Comparison of ENCODE assay signal across 12 cellular contexts in the genomic region with DNA sequence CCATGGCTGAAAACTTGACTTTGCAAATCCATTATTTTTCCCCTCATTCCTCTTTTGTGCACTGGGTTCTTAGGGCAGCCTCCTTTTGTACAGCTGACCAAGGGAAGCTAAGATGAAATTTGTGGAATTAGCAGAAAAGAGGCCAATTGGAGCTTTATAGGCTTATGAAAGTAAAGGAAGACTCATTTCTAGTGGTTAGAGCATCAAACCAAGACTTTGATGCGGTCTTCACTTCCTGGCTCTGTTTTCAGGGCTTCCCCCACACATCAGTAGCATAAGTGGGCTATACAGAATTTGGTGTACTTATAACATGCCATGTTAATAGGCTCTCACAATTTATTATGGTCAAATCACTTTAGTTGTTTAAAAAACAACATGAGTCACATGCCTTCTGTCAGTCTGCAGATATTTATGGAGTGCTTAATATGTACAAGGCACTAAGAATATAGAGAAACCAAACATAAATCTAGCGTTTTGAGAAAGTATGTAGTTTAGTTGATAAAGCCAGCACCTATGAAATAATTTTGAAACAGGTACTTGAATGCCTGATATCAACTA. TPM values are rescaled to one million over a fixed set of nuclear protein-coding genes. Genes with fewer than 3 reads are reported as not detected.
DNase-seq lines count a peak whose midpoint lies in the region; ATAC-seq and TF ChIP-seq lines count a peak whose summit lies in the region.
"Had no signal": no experiment of that assay in that cellular context is flagged by ENCODE, and none has a peak within 500 bp of the region (broad histone marks: within the 10 kb centered on the region; RNA-seq: fewer than 3 reads in every experiment).

No MANE protein-coding gene starts in this region.

- POLR2A ChIA-PET in HEK293 (lab: Yijun Ruan, JAX), result no interaction called here

- H3K4me1 Mint-ChIP-seq in chondrocyte (ENCODE audit: low read depth), result peaks cover 9% of the 10 kb centered on the region

- no peak overlapping the region for H3K4me3 Mint-ChIP-seq in chondrocyte (ENCODE audit: unreplicated experiment)
- H3K4me3 Mint-ChIP-seq: endodermal cell had no signal

- CTCF ChIA-PET in HEK293 (lab: Yijun Ruan, JAX), result no interaction called here

- no peaks in the 10 kb centered on the region for H3K9me3 ChIP-seq in HEK293 (ENCODE audit: control insufficient read depth, insufficient read depth, low read depth, low read length)

- ATAC-seq in HG03565 (IDR thresholded peaks at IDR 0.05; ENCODE audit: unreplicated experiment), result peak; percentile 87

- H3K4me1 ChIP-seq in HEK293 (ENCODE audit: control insufficient read depth, insufficient read depth, low read length), result peaks cover 58% of the 10 kb centered on the region

- H3K27ac Mint-ChIP-seq in chondrocyte (ENCODE audit: unreplicated experiment), result no peak overlapping the region
- H3K27ac Mint-ChIP-seq: endodermal cell, progenitor cell of endocrine pancreas had no signal

- TF ChIP-seq CTCF in HEK293 (tag by site-specific recombination; IDR thresholded peaks at IDR 0.05) (no peak), chondrocyte (IDR thresholded peaks at IDR 0.05) (no peak)

- H3K27ac ChIP-seq in HEK293 (ENCODE audit: extremely low read depth, low read depth, low read length), result no peak overlapping the region; the same call in 1 of the 2 replicates

- H3K36me3 ChIP-seq in HEK293 (ENCODE audit: control insufficient read depth in 2 of 2, insufficient read depth in 1 of 2, low read length in 2 of 2), result no peaks in the 10 kb centered on the region

- H3K4me3 ChIP-seq in HEK293 (ENCODE audit: low read depth, low read length), result no peak overlapping the region

- no peaks in the 10 kb centered on the region for H3K27me3 Mint-ChIP-seq in chondrocyte (ENCODE audit: low read depth)
- H3K27me3 Mint-ChIP-seq: progenitor cell of endocrine pancreas had no signal

- no peaks in the 10 kb centered on the region for H3K36me3 Mint-ChIP-seq in chondrocyte (ENCODE audit: low read depth)

- H3K9me3 Mint-ChIP-seq in chondrocyte (ENCODE audit: low read depth), result no peaks in the 10 kb centered on the region
- H3K9me3 Mint-ChIP-seq: endodermal cell had no signal

- DNase-seq in stimulated activated CD8-positive, alpha-beta memory T cell treated with anti-CD3 and anti-CD28 coated beads, Interleukin-12 subunit alpha, Interleukin-12 subunit beta, amount 100 ng/mL, for 4 hours (ENCODE audit: low read depth), result peak; percentile 0
- no peak for DNase-seq in stimulated activated CD8-positive, alpha-beta memory T cell treated with anti-CD3 and anti-CD28 coated beads, Interleukin-4, amount 100 ng/mL, for 48 hours
- DNase-seq in iPS-NIHi7 (ENCODE audit: extremely low spot score) (no peak), chondrocyte (ENCODE audit: low spot score) (no peak), NCI-H1930 (lab: John Stamatoyannopoulos, UW) (no peak), DMS 273 (lab: John Stamatoyannopoulos, UW; ENCODE audit: unreplicated experiment) (no peak)
- DNase-seq: endodermal cell, kidney, NCI-H1105 had no signal

TF ChIP-seq in HEK293, 187 proteins besides CTCF, POLR2A, EP300 and RAD21:
- TF ChIP-seq ZNF529 (tag by site-specific recombination; IDR thresholded peaks at IDR 0.05; ENCODE audit: insufficient replicate concordance) (no peak), ZNF184 (tag by site-specific recombination; IDR thresholded peaks at IDR 0.05) (0 out of 2 replicates have a peak, but pooled peaks have one; percentile 7), ZBTB17 (tag by site-specific recombination; IDR thresholded peaks at IDR 0.05) (peak; percentile 11; the same call in 1 of the 2 replicates), ZNF555 (tag by site-specific recombination; conservative IDR thresholded peaks at IDR 0.05) (no peak), OSR2 (tag by site-specific recombination; IDR thresholded peaks at IDR 0.05) (peak; percentile 74)
- TF ChIP-seq, protein P1, sequence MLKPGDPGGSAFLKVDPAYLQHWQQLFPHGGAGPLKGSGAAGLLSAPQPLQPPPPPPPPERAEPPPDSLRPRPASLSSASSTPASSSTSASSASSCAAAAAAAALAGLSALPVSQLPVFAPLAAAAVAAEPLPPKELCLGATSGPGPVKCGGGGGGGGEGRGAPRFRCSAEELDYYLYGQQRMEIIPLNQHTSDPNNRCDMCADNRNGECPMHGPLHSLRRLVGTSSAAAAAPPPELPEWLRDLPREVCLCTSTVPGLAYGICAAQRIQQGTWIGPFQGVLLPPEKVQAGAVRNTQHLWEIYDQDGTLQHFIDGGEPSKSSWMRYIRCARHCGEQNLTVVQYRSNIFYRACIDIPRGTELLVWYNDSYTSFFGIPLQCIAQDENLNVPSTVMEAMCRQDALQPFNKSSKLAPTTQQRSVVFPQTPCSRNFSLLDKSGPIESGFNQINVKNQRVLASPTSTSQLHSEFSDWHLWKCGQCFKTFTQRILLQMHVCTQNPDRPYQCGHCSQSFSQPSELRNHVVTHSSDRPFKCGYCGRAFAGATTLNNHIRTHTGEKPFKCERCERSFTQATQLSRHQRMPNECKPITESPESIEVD (tag by site-specific recombination; IDR thresholded peaks at IDR 0.05), result peak; percentile 51; the same call in 1 of the 2 replicates

RNA-seq across cellular contexts. Expression of a gene that starts 5.7 kb away (rescaled TPM):
- total RNA-seq in chondrocyte, result 31.5 to 69.2 TPM (median 40.8 TPM) in 3 replicates
